In genomic region chr22:21682385-21683175, GRCh38 we compare ENCODE assay signal across 1 cellular context.
TF ChIP-seq lines count a peak whose summit lies in the region.

No MANE protein-coding gene starts in this region.

TF ChIP-seq in K562, 482 proteins besides CTCF, POLR2A, EP300 and RAD21 (continued from another document):
- TF ChIP-seq ATF2 (CRISPR knock-in tag; IDR thresholded peaks at IDR 0.05) (no peak), PBX2 (CRISPR knock-in tag; IDR thresholded peaks at IDR 0.05; ENCODE audit: low read depth) (no peak), PBX2 (tag; conservative IDR thresholded peaks at IDR 0.05; ENCODE audit: low read depth) (no peak), HDGF (IDR thresholded peaks at IDR 0.05) (peak; percentile 30; the same call in 1 of the 2 replicates)
TF ChIP-seq in K562: peak in this region for 25.
